In the genomic region with DNA sequence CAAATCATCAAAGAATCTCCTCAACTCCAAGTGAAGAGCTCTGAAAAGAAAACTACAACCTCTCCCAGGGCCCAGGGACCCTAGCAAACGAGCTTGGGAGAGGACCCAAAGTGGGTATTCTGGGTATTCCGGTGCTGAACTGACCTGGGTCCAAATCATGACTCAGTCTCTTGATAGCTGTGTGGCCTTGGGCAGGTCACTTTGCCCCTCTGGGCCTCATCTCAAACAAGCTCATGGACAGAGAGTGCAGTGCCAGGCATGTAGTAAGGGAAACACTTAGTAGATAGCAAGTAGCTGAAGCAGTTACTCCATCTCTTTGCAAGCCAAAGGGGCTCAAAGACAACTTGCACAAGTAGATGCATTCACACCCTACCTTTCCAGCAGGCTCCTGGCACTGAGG, we compare ENCODE assay signal across 2 cellular contexts.
TF ChIP-seq lines count a peak whose summit lies in the region.

No MANE protein-coding gene starts in this region.

TF ChIP-seq in GM23338, 12 proteins besides CTCF, POLR2A, EP300 and RAD21:
- TF ChIP-seq CREB1 (CRISPR knock-in tag; IDR thresholded peaks at IDR 0.05; ENCODE audit: low read depth) (no peak), STAT1 (IDR thresholded peaks at IDR 0.05; ENCODE audit: unreplicated experiment) (no peak), ZNF331 (CRISPR knock-in tag; IDR thresholded peaks at IDR 0.05; ENCODE audit: low read depth) (no peak), EZH2phosphoT487 (IDR thresholded peaks at IDR 0.05; ENCODE audit: unreplicated experiment) (no peak), POLR2AphosphoS5 (IDR thresholded peaks at IDR 0.05; ENCODE audit: low read depth) (no peak), EZH2 (IDR thresholded peaks at IDR 0.05; ENCODE audit: low read depth, unreplicated experiment) (no peak), ZNF114 (CRISPR knock-in tag; IDR thresholded peaks at IDR 0.05) (no peak)
- TF ChIP-seq, protein P1, sequence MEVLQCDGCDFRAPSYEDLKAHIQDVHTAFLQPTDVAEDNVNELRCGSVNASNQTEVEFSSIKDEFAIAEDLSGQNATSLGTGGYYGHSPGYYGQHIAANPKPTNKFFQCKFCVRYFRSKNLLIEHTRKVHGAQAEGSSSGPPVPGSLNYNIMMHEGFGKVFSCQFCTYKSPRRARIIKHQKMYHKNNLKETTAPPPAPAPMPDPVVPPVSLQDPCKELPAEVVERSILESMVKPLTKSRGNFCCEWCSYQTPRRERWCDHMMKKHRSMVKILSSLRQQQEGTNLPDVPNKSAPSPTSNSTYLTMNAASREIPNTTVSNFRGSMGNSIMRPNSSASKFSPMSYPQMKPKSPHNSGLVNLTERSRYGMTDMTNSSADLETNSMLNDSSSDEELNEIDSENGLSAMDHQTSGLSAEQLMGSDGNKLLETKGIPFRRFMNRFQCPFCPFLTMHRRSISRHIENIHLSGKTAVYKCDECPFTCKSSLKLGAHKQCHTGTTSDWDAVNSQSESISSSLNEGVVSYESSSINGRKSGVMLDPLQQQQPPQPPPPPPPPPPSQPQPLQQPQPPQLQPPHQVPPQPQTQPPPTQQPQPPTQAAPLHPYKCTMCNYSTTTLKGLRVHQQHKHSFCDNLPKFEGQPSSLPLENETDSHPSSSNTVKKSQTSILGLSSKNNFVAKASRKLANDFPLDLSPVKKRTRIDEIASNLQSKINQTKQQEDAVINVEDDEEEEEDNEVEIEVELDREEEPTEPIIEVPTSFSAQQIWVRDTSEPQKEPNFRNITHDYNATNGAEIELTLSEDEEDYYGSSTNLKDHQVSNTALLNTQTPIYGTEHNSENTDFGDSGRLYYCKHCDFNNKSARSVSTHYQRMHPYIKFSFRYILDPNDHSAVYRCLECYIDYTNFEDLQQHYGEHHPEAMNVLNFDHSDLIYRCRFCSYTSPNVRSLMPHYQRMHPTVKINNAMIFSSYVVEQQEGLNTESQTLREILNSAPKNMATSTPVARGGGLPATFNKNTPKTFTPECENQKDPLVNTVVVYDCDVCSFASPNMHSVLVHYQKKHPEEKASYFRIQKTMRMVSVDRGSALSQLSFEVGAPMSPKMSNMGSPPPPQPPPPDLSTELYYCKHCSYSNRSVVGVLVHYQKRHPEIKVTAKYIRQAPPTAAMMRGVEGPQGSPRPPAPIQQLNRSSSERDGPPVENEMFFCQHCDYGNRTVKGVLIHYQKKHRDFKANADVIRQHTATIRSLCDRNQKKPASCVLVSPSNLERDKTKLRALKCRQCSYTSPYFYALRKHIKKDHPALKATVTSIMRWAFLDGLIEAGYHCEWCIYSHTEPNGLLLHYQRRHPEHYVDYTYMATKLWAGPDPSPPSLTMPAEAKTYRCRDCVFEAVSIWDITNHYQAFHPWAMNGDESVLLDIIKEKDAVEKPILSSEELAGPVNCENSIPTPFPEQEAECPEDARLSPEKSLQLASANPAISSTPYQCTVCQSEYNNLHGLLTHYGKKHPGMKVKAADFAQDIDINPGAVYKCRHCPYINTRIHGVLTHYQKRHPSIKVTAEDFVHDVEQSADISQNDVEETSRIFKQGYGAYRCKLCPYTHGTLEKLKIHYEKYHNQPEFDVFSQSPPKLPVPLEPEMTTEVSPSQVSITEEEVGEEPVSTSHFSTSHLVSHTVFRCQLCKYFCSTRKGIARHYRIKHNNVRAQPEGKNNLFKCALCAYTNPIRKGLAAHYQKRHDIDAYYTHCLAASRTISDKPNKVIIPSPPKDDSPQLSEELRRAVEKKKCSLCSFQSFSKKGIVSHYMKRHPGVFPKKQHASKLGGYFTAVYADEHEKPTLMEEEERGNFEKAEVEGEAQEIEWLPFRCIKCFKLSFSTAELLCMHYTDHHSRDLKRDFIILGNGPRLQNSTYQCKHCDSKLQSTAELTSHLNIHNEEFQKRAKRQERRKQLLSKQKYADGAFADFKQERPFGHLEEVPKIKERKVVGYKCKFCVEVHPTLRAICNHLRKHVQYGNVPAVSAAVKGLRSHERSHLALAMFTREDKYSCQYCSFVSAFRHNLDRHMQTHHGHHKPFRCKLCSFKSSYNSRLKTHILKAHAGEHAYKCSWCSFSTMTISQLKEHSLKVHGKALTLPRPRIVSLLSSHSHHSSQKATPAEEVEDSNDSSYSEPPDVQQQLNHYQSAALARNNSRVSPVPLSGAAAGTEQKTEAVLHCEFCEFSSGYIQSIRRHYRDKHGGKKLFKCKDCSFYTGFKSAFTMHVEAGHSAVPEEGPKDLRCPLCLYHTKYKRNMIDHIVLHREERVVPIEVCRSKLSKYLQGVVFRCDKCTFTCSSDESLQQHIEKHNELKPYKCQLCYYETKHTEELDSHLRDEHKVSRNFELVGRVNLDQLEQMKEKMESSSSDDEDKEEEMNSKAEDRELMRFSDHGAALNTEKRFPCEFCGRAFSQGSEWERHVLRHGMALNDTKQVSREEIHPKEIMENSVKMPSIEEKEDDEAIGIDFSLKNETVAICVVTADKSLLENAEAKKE (CRISPR knock-in tag; IDR thresholded peaks at IDR 0.05): no peak

TF ChIP-seq in H1, 55 proteins besides CTCF, POLR2A, EP300 and RAD21:
- TF ChIP-seq ZNF274 (IDR thresholded peaks at IDR 0.05; ENCODE audit: borderline replicate concordance, extremely low read depth, low read length) (no peak), SIX5 (IDR thresholded peaks at IDR 0.05; ENCODE audit: low read depth, low read length) (no peak), SRF (IDR thresholded peaks at IDR 0.05; ENCODE audit: low read depth, low read length) (no peak), GTF2F1 (IDR thresholded peaks at IDR 0.05; ENCODE audit: borderline replicate concordance, low read depth, low read length) (no peak), SP1 (IDR thresholded peaks at IDR 0.05; ENCODE audit: low read depth, low read length) (no peak), SIN3A (conservative IDR thresholded peaks at IDR 0.05 in 1 of 2, IDR thresholded peaks at IDR 0.05 in 1 of 2; ENCODE audit: low read depth in 1 of 2, low read length in 2 of 2) (no peak), JUN (IDR thresholded peaks at IDR 0.05; ENCODE audit: low read depth, low read length) (no peak), BACH1 (IDR thresholded peaks at IDR 0.05; ENCODE audit: low read length) (no peak), RNF2 (IDR thresholded peaks at IDR 0.05; ENCODE audit: borderline replicate concordance, low read depth, low read length, missing control alignments, poor library complexity, severe bottlenecking) (no peak), RFX5 (IDR thresholded peaks at IDR 0.05; ENCODE audit: borderline replicate concordance, low read depth, low read length) (no peak), CREB1 (IDR thresholded peaks at IDR 0.05) (no peak)
- TF ChIP-seq, protein P2, sequence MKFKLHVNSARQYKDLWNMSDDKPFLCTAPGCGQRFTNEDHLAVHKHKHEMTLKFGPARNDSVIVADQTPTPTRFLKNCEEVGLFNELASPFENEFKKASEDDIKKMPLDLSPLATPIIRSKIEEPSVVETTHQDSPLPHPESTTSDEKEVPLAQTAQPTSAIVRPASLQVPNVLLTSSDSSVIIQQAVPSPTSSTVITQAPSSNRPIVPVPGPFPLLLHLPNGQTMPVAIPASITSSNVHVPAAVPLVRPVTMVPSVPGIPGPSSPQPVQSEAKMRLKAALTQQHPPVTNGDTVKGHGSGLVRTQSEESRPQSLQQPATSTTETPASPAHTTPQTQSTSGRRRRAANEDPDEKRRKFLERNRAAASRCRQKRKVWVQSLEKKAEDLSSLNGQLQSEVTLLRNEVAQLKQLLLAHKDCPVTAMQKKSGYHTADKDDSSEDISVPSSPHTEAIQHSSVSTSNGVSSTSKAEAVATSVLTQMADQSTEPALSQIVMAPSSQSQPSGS (IDR thresholded peaks at IDR 0.05; ENCODE audit: low read length): no peak
- TF ChIP-seq, protein P3, sequence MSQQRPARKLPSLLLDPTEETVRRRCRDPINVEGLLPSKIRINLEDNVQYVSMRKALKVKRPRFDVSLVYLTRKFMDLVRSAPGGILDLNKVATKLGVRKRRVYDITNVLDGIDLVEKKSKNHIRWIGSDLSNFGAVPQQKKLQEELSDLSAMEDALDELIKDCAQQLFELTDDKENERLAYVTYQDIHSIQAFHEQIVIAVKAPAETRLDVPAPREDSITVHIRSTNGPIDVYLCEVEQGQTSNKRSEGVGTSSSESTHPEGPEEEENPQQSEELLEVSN (IDR thresholded peaks at IDR 0.05): no peak
